17 cellular contexts compared by ENCODE assay signal in the genomic region with DNA sequence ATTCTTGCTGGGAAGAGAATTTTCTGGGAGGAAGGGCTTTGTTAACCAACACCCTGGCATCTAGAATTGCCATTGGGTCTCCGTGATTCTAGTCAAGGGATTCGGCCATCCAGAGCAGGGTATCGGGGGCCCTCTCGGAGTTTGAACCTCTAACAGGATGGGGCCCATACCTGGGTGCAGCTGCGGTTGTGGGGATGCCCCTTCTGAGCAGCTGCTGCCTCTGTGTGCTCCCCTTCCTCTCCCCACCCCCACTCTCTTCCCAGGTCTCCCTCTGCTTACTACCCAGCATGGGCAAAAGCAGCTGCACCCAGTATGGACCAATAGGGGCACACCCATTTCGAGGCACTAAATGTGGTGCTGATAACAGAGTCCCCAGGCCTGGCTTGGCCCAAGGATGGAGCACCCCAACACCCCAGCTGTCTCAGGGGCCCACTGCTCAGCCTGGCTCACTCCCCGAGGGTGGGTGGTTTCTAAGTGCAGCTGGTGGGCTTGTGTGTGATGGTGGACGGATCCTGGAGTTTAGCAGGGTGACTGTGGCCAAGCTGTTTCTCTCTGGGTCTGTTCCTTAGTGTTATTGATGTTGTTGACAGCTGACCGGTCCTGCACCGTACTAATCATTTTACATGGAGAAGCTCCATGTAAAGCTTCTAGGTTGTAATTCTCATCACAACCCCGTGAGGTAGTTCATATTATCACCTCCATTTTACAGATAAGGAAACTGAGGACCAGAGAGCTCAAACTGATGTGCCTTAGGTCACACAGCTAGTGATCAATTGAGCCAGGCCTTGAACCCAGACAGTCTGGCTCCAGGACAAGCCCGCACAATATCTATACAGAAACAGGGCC. TPM values are rescaled to one million over a fixed set of nuclear protein-coding genes. Genes with fewer than 3 reads are reported as not detected.
DNase-seq lines count a peak whose midpoint lies in the region; ATAC-seq and FAIRE-seq lines count a peak whose summit lies in the region.
"Had no signal": no experiment of that assay in that cellular context is flagged by ENCODE, and none has a peak within 500 bp of the region (broad histone marks: within the 10 kb centered on the region; RNA-seq: fewer than 3 reads in every experiment).

No MANE protein-coding gene starts in this region.

- no peaks in the 10 kb centered on the region for H3K36me3 Mint-ChIP-seq in activated CD4-positive, alpha-beta T cell treated with anti-CD3 and anti-CD28 coated beads, Interleukin-2, amount 10 ng/mL, durations not matched to agents 24 days and 14 days (ENCODE audit: low read depth)
- no peaks in the 10 kb centered on the region for H3K36me3 Mint-ChIP-seq in dendritic cell treated with granulocyte-macrophage colony-stimulating factor and Interleukin-4, amounts not matched to agents 40 ng/mL and 50 ng/mL, for 4 days (ENCODE audit: low read depth)
- no peaks in the 10 kb centered on the region for H3K36me3 Mint-ChIP-seq in CD4-positive, alpha-beta memory T cell
- H3K36me3 Mint-ChIP-seq: activated naive CD4-positive, alpha-beta T cell treated with anti-CD3 and anti-CD28 coated beads, Interleukin-2, amount 50 U/mL, for 24 hours had no signal

- no peak for ATAC-seq in GM18519 (IDR thresholded peaks at IDR 0.05; ENCODE audit: low FRiP score, unreplicated experiment)

- POLR2A ChIA-PET in CD4-positive, alpha-beta memory T cell (lab: Charles Lee; ENCODE audit: partially characterized antibody), result interaction anchor here (0.7 to 0.9 kb wide), 2 partner anchors 15 to 42 kb away, joined by 3 read pairs; no protein-coding TSS in a partner anchor

- WGBS in small intestine, 3 donors, result 15 to 57% (median 37%) methylated on average over 12 of the region's 12 CpGs

- H3K4me3 ChIP-seq in small intestine (ENCODE audit: low read depth in 1 of 2, low read length in 2 of 2), result no peak overlapping the region
- H3K4me3 ChIP-seq in CD4-positive, alpha-beta memory T cell (ENCODE audit: low read length in 2 of 2), result no peak overlapping the region
- H3K4me3 ChIP-seq: A549 had no signal

- FAIRE-seq in small intestine (lab: Jason Lieb, UNC), result no peak
- FAIRE-seq: A549 had no signal

- peaks cover 13% of the 10 kb centered on the region for H3K27me3 Mint-ChIP-seq in activated CD4-positive, alpha-beta T cell treated with anti-CD3 and anti-CD28 coated beads, Interleukin-2, amount 10 ng/mL, durations not matched to agents 24 days and 14 days
- peaks cover 11% of the 10 kb centered on the region for H3K27me3 Mint-ChIP-seq in dendritic cell treated with granulocyte-macrophage colony-stimulating factor and Interleukin-4, amounts not matched to agents 40 ng/mL and 50 ng/mL, for 4 days
- no peaks in the 10 kb centered on the region for H3K27me3 Mint-ChIP-seq in CD4-positive, alpha-beta memory T cell
- H3K27me3 Mint-ChIP-seq: activated naive CD4-positive, alpha-beta T cell treated with anti-CD3 and anti-CD28 coated beads, Interleukin-2, amount 50 U/mL, for 24 hours had no signal

- H3K4me1 Mint-ChIP-seq in activated CD4-positive, alpha-beta T cell treated with anti-CD3 and anti-CD28 coated beads, Interleukin-2, amount 10 ng/mL, durations not matched to agents 24 days and 14 days, result peaks cover 18% of the 10 kb centered on the region
- H3K4me1 Mint-ChIP-seq in dendritic cell treated with granulocyte-macrophage colony-stimulating factor and Interleukin-4, amounts not matched to agents 40 ng/mL and 50 ng/mL, for 4 days (ENCODE audit: low read depth), result peaks cover 25% of the 10 kb centered on the region
- peaks cover 5 to 23% (median 12%) of the 10 kb centered on the region in 4 donors for H3K4me1 Mint-ChIP-seq in CD4-positive, alpha-beta memory T cell

- H3K36me3 ChIP-seq in KOPT-K1 (ENCODE audit: insufficient read depth, low read length) (no peaks in the 10 kb centered on the region), small intestine (ENCODE audit: control insufficient read depth in 2 of 2, insufficient read depth in 2 of 2, low read length in 2 of 2) (no peaks in the 10 kb centered on the region)
- H3K36me3 ChIP-seq in CD4-positive, alpha-beta memory T cell (ENCODE audit: insufficient read depth, low read length), result no peaks in the 10 kb centered on the region

- H3K9me3 ChIP-seq in KOPT-K1 (ENCODE audit: insufficient read depth, low read length, poor library complexity, severe bottlenecking), result no peaks in the 10 kb centered on the region
- H3K9me3 ChIP-seq in small intestine (ENCODE audit: control insufficient read depth, low read depth), result no peaks in the 10 kb centered on the region
- H3K9me3 ChIP-seq in CD4-positive, alpha-beta memory T cell (ENCODE audit: control insufficient read depth in 1 of 2, low read length in 2 of 2), result no peaks in the 10 kb centered on the region
- H3K9me3 ChIP-seq: A549 had no signal

- CTCF ChIA-PET in CD4-positive, alpha-beta memory T cell (lab: Charles Lee; ENCODE audit: partially characterized antibody), result interaction anchor here (1.3 to 2.0 kb wide), 4 partner anchors 8 to 49 kb away, joined by 3 to 6 read pairs (median 4); no protein-coding TSS in a partner anchor

- H3K27ac Mint-ChIP-seq in activated CD4-positive, alpha-beta T cell treated with anti-CD3 and anti-CD28 coated beads, Interleukin-2, amount 10 ng/mL, durations not matched to agents 24 days and 14 days, result no peak overlapping the region
- peak overlapping the region; percentile 82 for H3K27ac Mint-ChIP-seq in dendritic cell treated with granulocyte-macrophage colony-stimulating factor and Interleukin-4, amounts not matched to agents 40 ng/mL and 50 ng/mL, for 4 days
- H3K27ac Mint-ChIP-seq in CD4-positive, alpha-beta memory T cell, result peak overlapping the region in 3 of 7 donors; percentile 52 to 74 (median 57)
- H3K27ac Mint-ChIP-seq: activated naive CD4-positive, alpha-beta T cell treated with anti-CD3 and anti-CD28 coated beads, Interleukin-2, amount 50 U/mL, for 24 hours had no signal

- H3K27ac ChIP-seq in KOPT-K1 (ENCODE audit: low read depth, low read length, poor library complexity, severe bottlenecking) (peak overlapping the region; percentile 10), small intestine (ENCODE audit: low read depth in 1 of 2, low read length in 1 of 2) (peak overlapping the region; percentile 3 to 90)
- H3K27ac ChIP-seq in CD4-positive, alpha-beta memory T cell (ENCODE audit: low read depth, low read length), result no peak overlapping the region

- H3K4me1 ChIP-seq in small intestine (ENCODE audit: control insufficient read depth in 2 of 2, insufficient read depth in 1 of 2, low read depth in 1 of 2, low read length in 1 of 2), result peaks cover 0 to 14% of the 10 kb centered on the region in 2 donors
- peaks cover 14% of the 10 kb centered on the region for H3K4me1 ChIP-seq in CD4-positive, alpha-beta memory T cell (ENCODE audit: insufficient read depth, low read length)

- H3K27me3 ChIP-seq in small intestine (ENCODE audit: control insufficient read depth in 2 of 2, insufficient read depth in 2 of 2, low read length in 2 of 2), result no peaks in the 10 kb centered on the region
- no peaks in the 10 kb centered on the region for H3K27me3 ChIP-seq in CD4-positive, alpha-beta memory T cell (ENCODE audit: insufficient read depth, low read length)

- intact Hi-C loops in activated CD4-positive, alpha-beta T cell treated with anti-CD3 and anti-CD28 coated beads, Interleukin-2, amount 10 ng/mL, durations not matched to agents 24 days and 14 days (cut with micrococcal nuclease), result no loop called here
- intact Hi-C loops in dendritic cell treated with granulocyte-macrophage colony-stimulating factor and Interleukin-4, amounts not matched to agents 40 ng/mL and 50 ng/mL, for 4 days (cut with micrococcal nuclease), result no loop called here
- intact Hi-C loops in CD4-positive, alpha-beta memory T cell (cut with micrococcal nuclease), result no loop called here

- peak; percentile 72 for DNase-seq in activated CD4-positive, alpha-beta T cell treated with anti-CD3 and anti-CD28 coated beads, Interleukin-2, amount 10 ng/mL, durations not matched to agents 24 days and 14 days
- DNase-seq in activated CD4-positive, alpha-beta T cell treated with anti-CD3 and anti-CD28 coated beads, Interleukin-2, amount 50 U/mL, for 4 hours, result no peak
- no peak for DNase-seq in small intestine
- DNase-seq in NAMALWA (ENCODE audit: low spot score), result no peak
- DNase-seq in CD4-positive, alpha-beta memory T cell, result no peak
- DNase-seq: effector CD4-positive, alpha-beta T cell; hippocampal formation; kidney glomerular epithelial cell; midbrain; NCI-H2081; NCI-H524; stimulated activated CD4-positive, alpha-beta T cell treated with anti-CD3 and anti-CD28 coated beads, Interleukin-4, amount 100 ng/mL, for 4 hours had no signal

- H3K9me3 Mint-ChIP-seq in activated CD4-positive, alpha-beta T cell treated with anti-CD3 and anti-CD28 coated beads, Interleukin-2, amount 10 ng/mL, durations not matched to agents 24 days and 14 days, result no peaks in the 10 kb centered on the region
- no peaks in the 10 kb centered on the region for H3K9me3 Mint-ChIP-seq in dendritic cell treated with granulocyte-macrophage colony-stimulating factor and Interleukin-4, amounts not matched to agents 40 ng/mL and 50 ng/mL, for 4 days
- peaks cover 0 to 2% (median 0%) of the 10 kb centered on the region in 8 donors for H3K9me3 Mint-ChIP-seq in CD4-positive, alpha-beta memory T cell
- H3K9me3 Mint-ChIP-seq: activated naive CD4-positive, alpha-beta T cell treated with anti-CD3 and anti-CD28 coated beads, Interleukin-2, amount 50 U/mL, for 24 hours had no signal

- peak overlapping the region; percentile 10 for H3K4me3 Mint-ChIP-seq in activated CD4-positive, alpha-beta T cell treated with anti-CD3 and anti-CD28 coated beads, Interleukin-2, amount 10 ng/mL, durations not matched to agents 24 days and 14 days
- H3K4me3 Mint-ChIP-seq in dendritic cell treated with granulocyte-macrophage colony-stimulating factor and Interleukin-4, amounts not matched to agents 40 ng/mL and 50 ng/mL, for 4 days, result no peak overlapping the region
- peak overlapping the region in 3 of 8 donors; percentile 42 to 57 (median 43) for H3K4me3 Mint-ChIP-seq in CD4-positive, alpha-beta memory T cell
- H3K4me3 Mint-ChIP-seq: activated naive CD4-positive, alpha-beta T cell treated with anti-CD3 and anti-CD28 coated beads, Interleukin-2, amount 50 U/mL, for 24 hours had no signal

RNA-seq across cellular contexts. Expression of a gene that starts 13.2 kb away (rescaled TPM):
- total RNA-seq in activated CD4-positive, alpha-beta T cell treated with anti-CD3 and anti-CD28 coated beads, Interleukin-2, amount 10 ng/mL, durations not matched to agents 24 days and 14 days, result 13.6 and 16.7 TPM in 2 replicates
- polyA plus RNA-seq in small intestine, result 10 to 100 TPM in 1 of 3 donors, 1 to 10 TPM in 2; 6.7 to 10.5 (median 6.8) TPM
- total RNA-seq in CD4-positive, alpha-beta memory T cell, result 10 to 100 TPM; 22.1 to 24.0 TPM
- polyA plus RNA-seq in CD4-positive, alpha-beta memory T cell, result 1 to 10 TPM; 6.8 to 9.9 TPM

RNA-seq across cellular contexts. Expression of a gene that starts 53.4 kb away (rescaled TPM):
- total RNA-seq in activated CD4-positive, alpha-beta T cell treated with anti-CD3 and anti-CD28 coated beads, Interleukin-2, amount 10 ng/mL, durations not matched to agents 24 days and 14 days, result 20.1 and 21.4 TPM in 2 replicates
- polyA plus RNA-seq in small intestine, result 10 to 100 TPM; 13.1 to 19.5 (median 17.2) TPM
- total RNA-seq in CD4-positive, alpha-beta memory T cell, result 10 to 100 TPM; 35.3 to 37.8 TPM
- 10 to 100 TPM; 72.6 to 76.2 TPM for polyA plus RNA-seq in CD4-positive, alpha-beta memory T cell

RNA-seq across cellular contexts. Expression of a gene that starts 59.7 kb away (rescaled TPM):
- 51.4 TPM in 2 replicates for total RNA-seq in activated CD4-positive, alpha-beta T cell treated with anti-CD3 and anti-CD28 coated beads, Interleukin-2, amount 10 ng/mL, durations not matched to agents 24 days and 14 days
- polyA plus RNA-seq in small intestine, result 10 to 100 TPM; 36.0 to 48.0 (median 42.4) TPM
- total RNA-seq in CD4-positive, alpha-beta memory T cell, result 100 to 1,000 TPM; 127 to 134 TPM
- polyA plus RNA-seq in CD4-positive, alpha-beta memory T cell, result 100 to 1,000 TPM; 132 to 147 TPM
